Comparison of ENCODE assay signal across 11 cellular contexts in the genomic region with DNA sequence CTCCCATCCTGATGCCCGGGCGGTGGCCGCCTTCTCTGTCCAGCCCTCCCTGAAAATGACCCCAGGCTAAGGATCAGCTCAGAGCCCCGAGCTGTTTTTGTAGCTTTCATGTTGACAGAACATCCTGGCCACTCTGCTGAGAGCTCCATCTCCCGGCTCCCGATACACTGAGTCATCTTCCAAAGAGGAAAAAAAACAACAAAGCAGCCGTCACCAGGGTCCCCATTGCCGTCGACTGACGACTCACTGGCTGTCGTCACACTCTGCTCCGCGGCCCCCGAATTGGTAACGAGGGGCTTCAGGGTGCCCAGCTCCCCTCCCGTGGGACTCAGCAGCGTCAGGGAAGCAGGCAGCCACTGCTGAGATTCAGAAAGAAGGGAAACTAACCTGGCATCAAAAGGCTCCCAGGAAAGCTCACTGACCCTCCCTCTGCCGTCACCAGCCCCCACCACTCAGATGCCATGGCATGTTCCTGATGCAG.
DNase-seq lines count a peak whose midpoint lies in the region; ATAC-seq lines count a peak whose summit lies in the region.
"Had no signal": no experiment of that assay in that cellular context is flagged by ENCODE, and none has a peak within 500 bp of the region (broad histone marks: within the 10 kb centered on the region; RNA-seq: fewer than 3 reads in every experiment).

No MANE protein-coding gene starts in this region.

- WGBS in mesendoderm (ENCODE audit: extremely low coverage, insufficient coverage, low lambda C conversion rate) = no CpG with 5 or more reads among the region's 18 CpGs

- ATAC-seq in HG02981 (IDR thresholded peaks at IDR 0.05; ENCODE audit: unreplicated experiment) = no peak

- H3K4me1 Mint-ChIP-seq in activated naive CD8-positive, alpha-beta T cell (ENCODE audit: low read depth) = peaks cover 82% of the 10 kb centered on the region
- peaks cover 72% of the 10 kb centered on the region for H3K4me1 Mint-ChIP-seq in activated naive CD8-positive, alpha-beta T cell treated with anti-CD3 and anti-CD28 coated beads for 36 hours

- no peaks in the 10 kb centered on the region for H3K4me1 ChIP-seq in mesendoderm (ENCODE audit: control insufficient read depth, low read depth, low read length)

- no peak overlapping the region for H4K8ac ChIP-seq in mesendoderm (ENCODE audit: low read depth, low read length)

- no peak overlapping the region for H3K4ac ChIP-seq in mesendoderm (ENCODE audit: low read depth, low read length)

- no peak overlapping the region for H2BK120ac ChIP-seq in mesendoderm (ENCODE audit: low read depth, low read length)

- H3K23ac ChIP-seq in mesendoderm (ENCODE audit: low read length) = no peak overlapping the region

- no peak overlapping the region for H3K56ac ChIP-seq in mesendoderm (ENCODE audit: low read length)

- peak overlapping the region; percentile 84 for H3K27ac Mint-ChIP-seq in activated naive CD8-positive, alpha-beta T cell
- no peak overlapping the region for H3K27ac Mint-ChIP-seq in activated naive CD8-positive, alpha-beta T cell treated with anti-CD3 and anti-CD28 coated beads for 36 hours
- H3K27ac Mint-ChIP-seq: nephron had no signal

- H3K4me3 Mint-ChIP-seq in activated naive CD8-positive, alpha-beta T cell = no peak overlapping the region
- no peak overlapping the region for H3K4me3 Mint-ChIP-seq in activated naive CD8-positive, alpha-beta T cell treated with anti-CD3 and anti-CD28 coated beads for 36 hours
- H3K4me3 Mint-ChIP-seq: nephron had no signal

- DNase-seq in activated naive CD8-positive, alpha-beta T cell treated with anti-CD3 and anti-CD28 coated beads for 36 hours = no peak
- DNase-seq in dedifferentiated amniotic fluid mesenchymal stem cell (ENCODE audit: extremely low spot score) (peak; percentile 20), mesendoderm (peak; percentile 40), ureter (ENCODE audit: low spot score) (peak; percentile 42), hippocampal formation (lab: John Stamatoyannopoulos, UW) (no peak), NCI-H187 (lab: John Stamatoyannopoulos, UW) (no peak)
- DNase-seq: activated CD8-positive, alpha-beta memory T cell treated with anti-CD3 and anti-CD28 coated beads for 24 hours had no signal

- H3K27me3 ChIP-seq in mesendoderm (ENCODE audit: insufficient read depth, low read length, poor library complexity) = no peaks in the 10 kb centered on the region

- H3K4me3 ChIP-seq in mesendoderm (ENCODE audit: low read length) = no peak overlapping the region

- peaks cover 15% of the 10 kb centered on the region for H3K36me3 Mint-ChIP-seq in activated naive CD8-positive, alpha-beta T cell
- H3K36me3 Mint-ChIP-seq in activated naive CD8-positive, alpha-beta T cell treated with anti-CD3 and anti-CD28 coated beads for 36 hours = peaks cover 41% of the 10 kb centered on the region

- H3K36me3 ChIP-seq in mesendoderm (ENCODE audit: control insufficient read depth, insufficient read depth, low read length) = no peaks in the 10 kb centered on the region

- H3K79me2 ChIP-seq in mesendoderm (ENCODE audit: control insufficient read depth, insufficient read depth, low read length) = no peaks in the 10 kb centered on the region

- no peaks in the 10 kb centered on the region for H3K79me1 ChIP-seq in mesendoderm (ENCODE audit: low read length)

- H4K5ac ChIP-seq in mesendoderm (ENCODE audit: low read length) = no peak overlapping the region

- no peaks in the 10 kb centered on the region for H3K27me3 Mint-ChIP-seq in activated naive CD8-positive, alpha-beta T cell
- H3K27me3 Mint-ChIP-seq in activated naive CD8-positive, alpha-beta T cell treated with anti-CD3 and anti-CD28 coated beads for 36 hours = no peaks in the 10 kb centered on the region

- no peaks in the 10 kb centered on the region for H3K9me3 Mint-ChIP-seq in activated naive CD8-positive, alpha-beta T cell (ENCODE audit: low read depth)
- no peaks in the 10 kb centered on the region for H3K9me3 Mint-ChIP-seq in activated naive CD8-positive, alpha-beta T cell treated with anti-CD3 and anti-CD28 coated beads for 36 hours
- H3K9me3 Mint-ChIP-seq: nephron had no signal

- H3K18ac ChIP-seq in mesendoderm (ENCODE audit: low read length) = no peak overlapping the region

- H2BK5ac ChIP-seq in mesendoderm (ENCODE audit: low read length) = no peak overlapping the region

- H2BK15ac ChIP-seq in mesendoderm (replicated peaks; ENCODE audit: low read depth) = no peak overlapping the region

- no peak overlapping the region for H2AK5ac ChIP-seq in mesendoderm (ENCODE audit: low read length)

- no peak overlapping the region for H3K4me2 ChIP-seq in mesendoderm (ENCODE audit: low read length)

- H3K9ac ChIP-seq in mesendoderm (ENCODE audit: low read length) = no peak overlapping the region
- H3K9ac ChIP-seq: KMS-11 had no signal

- no peak overlapping the region for H3K27ac ChIP-seq in mesendoderm (ENCODE audit: low read depth, low read length)
- H3K27ac ChIP-seq: KMS-11 had no signal

Comparison
In these comparisons a context has a peak if more than half of its experiments do, and no peak if none do; other contexts are left out.
1. DNase-seq: peak in dedifferentiated amniotic fluid mesenchymal stem cell (single experiment), mesendoderm (single experiment) and ureter (single experiment); none in activated naive CD8-positive, alpha-beta T cell treated with anti-CD3 and anti-CD28 coated beads for 36 hours (single experiment), hippocampal formation (0 of 2) and NCI-H187 (0 of 2).